Comparison of ENCODE assay signal across 17 cellular contexts in the genomic region with DNA sequence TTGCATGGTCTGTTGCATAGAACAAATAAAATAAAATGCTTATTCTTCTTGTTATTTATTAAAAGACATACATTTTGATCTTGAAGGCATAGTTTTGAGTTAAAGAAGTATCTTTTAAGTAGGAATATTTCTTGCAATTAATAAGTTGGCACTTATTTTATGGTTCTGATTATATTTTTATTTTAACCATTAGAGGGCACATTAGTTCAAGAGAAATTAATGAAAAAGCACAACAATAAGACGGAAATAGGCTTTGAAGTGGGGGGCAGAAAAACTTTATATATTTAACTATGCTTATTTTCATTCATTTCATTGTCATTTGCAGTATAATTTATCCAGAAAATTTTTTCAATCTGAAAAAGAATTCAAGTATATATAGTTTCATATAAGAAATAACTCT.
"Had no signal": no experiment of that assay in that cellular context is flagged by ENCODE, and none has a peak within 500 bp of the region (broad histone marks: within the 10 kb centered on the region; RNA-seq: fewer than 3 reads in every experiment).

No MANE protein-coding gene starts in this region.

- H3K27me3 ChIP-seq: ascending aorta, breast epithelium, neural progenitor cell, ovary, sigmoid colon, testis, upper lobe of right lung had no signal

- H3K9me3 Mint-ChIP-seq: neural progenitor cell had no signal

- H3K36me3 ChIP-seq: ascending aorta, breast epithelium, left ventricle myocardium inferior, neural progenitor cell, ovary, sigmoid colon, stomach, upper lobe of right lung had no signal

- H3K9me3 ChIP-seq: ascending aorta, breast epithelium, ovary, sigmoid colon, stomach, testis, upper lobe of right lung had no signal

- ATAC-seq: activated naive CD8-positive, alpha-beta T cell treated with anti-CD3 and anti-CD28 coated beads, Interleukin-2, amount 50 U/mL, for 24 hours; upper lobe of right lung had no signal

- H3K4me1 ChIP-seq: ascending aorta, breast epithelium, left ventricle myocardium inferior, neural progenitor cell, sigmoid colon, stomach, testis, upper lobe of right lung had no signal

- H3K4me3 ChIP-seq: ascending aorta, breast epithelium, left ventricle myocardium inferior, neural progenitor cell, ovary, sigmoid colon, stomach, testis, upper lobe of right lung had no signal

- H3K36me3 Mint-ChIP-seq: naive B cell, neural progenitor cell had no signal

- H3K27ac ChIP-seq: ascending aorta, breast epithelium, left ventricle myocardium inferior, neural progenitor cell, ovary, sigmoid colon, stomach, testis, upper lobe of right lung had no signal

- H2AFZ ChIP-seq: neural progenitor cell had no signal

- H3K27ac Mint-ChIP-seq: activated naive CD8-positive, alpha-beta T cell treated with anti-CD3 and anti-CD28 coated beads, Interleukin-2, amount 50 U/mL, for 24 hours; naive B cell; neural progenitor cell had no signal

- FAIRE-seq: keratinocyte had no signal

- H3K4me2 ChIP-seq: neural progenitor cell had no signal

- H3K4me3 Mint-ChIP-seq: activated naive CD8-positive, alpha-beta T cell treated with anti-CD3 and anti-CD28 coated beads, Interleukin-2, amount 50 U/mL, for 24 hours; naive B cell; neural progenitor cell had no signal

- H3K9ac ChIP-seq: neural progenitor cell had no signal

- DNase-seq: activated CD4-positive, alpha-beta T cell treated with anti-CD3 and anti-CD28 coated beads, Interleukin-2, amount 50 U/mL, for 1 hour; activated CD8-positive, alpha-beta memory T cell treated with anti-CD3 and anti-CD28 coated beads for 24 hours; activated naive CD4-positive, alpha-beta T cell; activated naive CD8-positive, alpha-beta T cell treated with anti-CD3 and anti-CD28 coated beads, Interleukin-2, amount 50 U/mL, for 24 hours; left ventricle myocardium inferior; naive B cell; ovary; sigmoid colon; stimulated activated CD4-positive, alpha-beta T cell treated with anti-CD3 and anti-CD28 coated beads, Interleukin-12 subunit alpha, Interleukin-12 subunit beta, amount 100 ng/mL, for 4 hours; stimulated activated CD4-positive, alpha-beta T cell treated with anti-CD3 and anti-CD28 coated beads, Interleukin-2, amount 100 ng/mL, for 24 hours; stomach; testis; upper lobe of right lung had no signal

- H3K4me1 Mint-ChIP-seq: activated naive CD8-positive, alpha-beta T cell treated with anti-CD3 and anti-CD28 coated beads, Interleukin-2, amount 50 U/mL, for 24 hours; naive B cell; neural progenitor cell had no signal
